ENCODE assay signal across 21 cellular contexts in the genomic region with DNA sequence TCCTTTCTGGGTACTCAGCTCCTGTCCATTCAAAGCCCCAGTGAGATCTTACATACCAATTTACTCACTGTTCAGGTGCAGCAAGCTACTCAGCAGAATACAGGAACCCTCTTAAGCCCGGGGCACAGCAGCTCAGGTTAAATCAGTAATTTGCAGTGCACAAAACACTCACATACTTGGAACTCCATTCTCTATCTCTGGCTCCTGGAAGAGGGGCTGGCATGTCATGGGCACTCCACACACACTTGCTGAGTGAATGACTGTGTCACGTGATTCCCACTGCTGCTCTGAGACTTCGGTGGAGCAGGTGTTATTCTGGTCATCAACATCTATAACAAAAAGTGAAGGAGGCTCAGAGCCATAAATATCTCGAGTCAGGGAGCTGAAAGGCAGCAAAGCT.
DNase-seq lines count a peak whose midpoint lies in the region; ATAC-seq and TF ChIP-seq lines count a peak whose summit lies in the region.
"Had no signal": no experiment of that assay in that cellular context is flagged by ENCODE, and none has a peak within 500 bp of the region (broad histone marks: within the 10 kb centered on the region; RNA-seq: fewer than 3 reads in every experiment).

No MANE protein-coding gene starts in this region.

- WGBS in mesenchymal stem cell = 77% methylated on average over 4 of the region's 4 CpGs

- H3K27me3 ChIP-seq in upper lobe of right lung (no peaks in the 10 kb centered on the region), mesenchymal stem cell (ENCODE audit: control insufficient read depth in 1 of 2, insufficient read depth in 1 of 2, low read length in 2 of 2) (no peaks in the 10 kb centered on the region)
- H3K27me3 ChIP-seq: Peyer's patch had no signal

- H3K23ac ChIP-seq in mesenchymal stem cell (ENCODE audit: low read length in 2 of 2) = no peak overlapping the region

- DNase-seq in Right ventricle myocardium superior (no peak), cardiac septum (ENCODE audit: low spot score) (no peak), NCI-H1105 (lab: John Stamatoyannopoulos, UW) (peak; percentile 19), upper lobe of right lung (no peak), ACHN (no peak), mesenchymal stem cell (no peak)
- DNase-seq: activated CD4-positive, alpha-beta T cell treated with anti-CD3 and anti-CD28 coated beads, Interleukin-2, amount 10 ng/mL, durations not matched to agents 24 days and 14 days; activated naive CD4-positive, alpha-beta T cell; activated T-cell treated with anti-CD3 and anti-CD28 coated beads, Interleukin-2, amount 50 U/mL, for 4 hours; cerebellar nuclear complex; DMS79; GF-D8; natural killer cell; NCI-H526; Peyer's patch; SW 1271; T-helper 9 cell; WERI-Rb-1 had no signal

- H3K4me2 ChIP-seq in mesenchymal stem cell (ENCODE audit: low read length, poor library complexity, severe bottlenecking) = no peak overlapping the region
- H3K4me2 ChIP-seq: KMS-11 had no signal

- H2AFZ ChIP-seq in mesenchymal stem cell (ENCODE audit: low read depth, low read length) = no peak overlapping the region

- H2BK120ac ChIP-seq in mesenchymal stem cell (ENCODE audit: low read depth, low read length) = no peak overlapping the region

- in situ Hi-C loops in ACHN (cut with HindIII; ENCODE audit: low pct_ligation_motif_present, low pct_unique_long_range_greater_than_20kb, low sequenced_read_pairs) = no loop called here

- intact Hi-C loops in Right ventricle myocardium superior (cut with DNase I) (no loop called here), cardiac septum (cut with DNase I) (no loop called here), upper lobe of right lung (cut with DNase I) (no loop called here)

- H2BK15ac ChIP-seq in mesenchymal stem cell (ENCODE audit: low read depth, poor library complexity, severe bottlenecking) = no peak overlapping the region

- peak; percentile 73 for ATAC-seq in Right ventricle myocardium superior (ENCODE audit: poor library complexity)
- ATAC-seq in GM21529 (IDR thresholded peaks at IDR 0.05; ENCODE audit: unreplicated experiment) = peak; percentile 8
- peak; percentile 58 for ATAC-seq in upper lobe of right lung
- ATAC-seq: activated T-cell treated with anti-CD3 and anti-CD28 coated beads, Interleukin-2, amount 50 U/mL, for 4 hours; natural killer cell had no signal

- no peak overlapping the region for H2BK5ac ChIP-seq in mesenchymal stem cell (ENCODE audit: low read depth, low read length, poor library complexity, severe bottlenecking)

- no peak overlapping the region for H3K18ac ChIP-seq in mesenchymal stem cell (ENCODE audit: low read depth in 1 of 2, low read length in 2 of 2)

- no peaks in the 10 kb centered on the region for H3K9me3 ChIP-seq in upper lobe of right lung
- H3K9me3 ChIP-seq in mesenchymal stem cell (ENCODE audit: control insufficient read depth, low read length) = no peaks in the 10 kb centered on the region
- H3K9me3 ChIP-seq: Peyer's patch had no signal

- H3K4me1 ChIP-seq in upper lobe of right lung (no peaks in the 10 kb centered on the region), mesenchymal stem cell (ENCODE audit: control insufficient read depth, insufficient read depth, low read depth, low read length) (no peaks in the 10 kb centered on the region)
- H3K4me1 ChIP-seq: Peyer's patch had no signal

- no peak overlapping the region for H2AK5ac ChIP-seq in mesenchymal stem cell (ENCODE audit: low read length, severe bottlenecking)

- no peak overlapping the region for H2BK12ac ChIP-seq in mesenchymal stem cell (ENCODE audit: low read length in 2 of 2)

- no peak overlapping the region for H3K4ac ChIP-seq in mesenchymal stem cell (ENCODE audit: low read depth in 1 of 2, low read length in 2 of 2)

- H3K9ac ChIP-seq in mesenchymal stem cell (ENCODE audit: low read length) = no peak overlapping the region
- H3K9ac ChIP-seq: KMS-11 had no signal

- no peak overlapping the region for H3K14ac ChIP-seq in mesenchymal stem cell (ENCODE audit: low read length in 2 of 2)

- H3K36me3 ChIP-seq in upper lobe of right lung (no peaks in the 10 kb centered on the region), mesenchymal stem cell (ENCODE audit: control insufficient read depth in 1 of 2, insufficient read depth in 2 of 2, low read depth in 1 of 2, low read length in 2 of 2) (no peaks in the 10 kb centered on the region)
- H3K36me3 ChIP-seq: Peyer's patch, WERI-Rb-1 had no signal

- H3K79me1 ChIP-seq in mesenchymal stem cell (replicated peaks; ENCODE audit: low read length, poor library complexity, severe bottlenecking) = no peaks in the 10 kb centered on the region

- no peak overlapping the region for H3K27ac ChIP-seq in upper lobe of right lung
- H3K27ac ChIP-seq in mesenchymal stem cell (ENCODE audit: low read length, poor library complexity, severe bottlenecking) = no peak overlapping the region
- H3K27ac ChIP-seq: KMS-11, Peyer's patch, skin epidermis, WERI-Rb-1 had no signal

- H4K8ac ChIP-seq in mesenchymal stem cell (ENCODE audit: low read length) = no peak overlapping the region

- H4K91ac ChIP-seq in mesenchymal stem cell (ENCODE audit: low read length) = no peak overlapping the region

- no peak overlapping the region for H3K4me3 ChIP-seq in upper lobe of right lung
- no peak overlapping the region for H3K4me3 ChIP-seq in mesenchymal stem cell (ENCODE audit: insufficient read depth in 1 of 2, low read depth in 1 of 2, low read length in 2 of 2)
- H3K4me3 ChIP-seq: Peyer's patch, skin epidermis had no signal

- no peak for TF ChIP-seq CTCF in upper lobe of right lung (IDR thresholded peaks at IDR 0.05)

Comparison
In these comparisons a context has a peak if more than half of its experiments do, and no peak if none do; other contexts are left out.
1. ATAC-seq: peak in every context shown above with its lines; median percentile 73 in Right ventricle myocardium superior; 58 in upper lobe of right lung; 8 in GM21529.